In the genomic region with DNA sequence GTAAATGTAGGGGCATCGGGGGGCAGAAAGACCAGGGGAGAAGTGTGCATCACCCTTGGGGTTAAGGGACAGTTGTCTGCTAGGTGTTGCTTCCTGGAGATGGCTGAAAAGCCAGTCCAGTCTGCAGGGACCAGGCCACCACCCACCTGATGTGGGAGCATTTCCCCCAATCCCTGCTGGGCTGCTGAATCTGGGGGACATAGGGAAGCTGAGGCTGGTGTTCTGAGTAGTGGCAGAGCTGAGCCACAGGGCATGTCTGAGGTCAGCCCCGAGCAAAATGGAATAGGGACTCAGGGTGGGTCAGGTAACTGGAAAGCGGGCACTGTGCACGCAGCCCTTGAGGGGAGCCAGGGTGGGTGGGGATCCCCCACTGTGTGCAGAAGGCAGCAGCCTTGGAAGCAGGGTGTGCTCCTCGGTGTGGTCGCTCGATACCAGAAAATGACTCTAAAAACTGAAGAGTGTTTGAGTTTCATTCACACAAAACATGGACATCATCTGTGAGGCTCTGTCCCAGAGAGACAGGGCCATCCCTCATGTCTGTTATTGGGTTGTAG, we compare ENCODE assay signal across 1 cellular context.
TF ChIP-seq lines count a peak whose summit lies in the region.

No MANE protein-coding gene starts in this region.

TF ChIP-seq in liver, 16 proteins besides CTCF, POLR2A, EP300 and RAD21 (continued from another document):
- TF ChIP-seq RXRA (IDR thresholded peaks at IDR 0.05) (no peak), GABPA (IDR thresholded peaks at IDR 0.05 in 1 of 2, conservative IDR thresholded peaks at IDR 0.05 in 1 of 2) (no peak), REST (IDR thresholded peaks at IDR 0.05) (no peak), EGR1 (IDR thresholded peaks at IDR 0.05; ENCODE audit: low read depth in 2 of 2) (no peak), YY1 (IDR thresholded peaks at IDR 0.05) (no peak), HNF4A (conservative IDR thresholded peaks at IDR 0.05) (no peak)
- TF ChIP-seq, protein P1, sequence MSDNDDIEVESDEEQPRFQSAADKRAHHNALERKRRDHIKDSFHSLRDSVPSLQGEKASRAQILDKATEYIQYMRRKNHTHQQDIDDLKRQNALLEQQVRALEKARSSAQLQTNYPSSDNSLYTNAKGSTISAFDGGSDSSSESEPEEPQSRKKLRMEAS (IDR thresholded peaks at IDR 0.05), result no peak
